1 cellular context compared by ENCODE assay signal in genomic region chr7:128859232-128860157, GRCh38.
TF ChIP-seq lines count a peak whose summit lies in the region.

No MANE protein-coding gene starts in this region.

TF ChIP-seq in K562, 482 proteins besides CTCF, POLR2A, EP300 and RAD21 (continued from another document):
- TF ChIP-seq ZNF407 (IDR thresholded peaks at IDR 0.05; ENCODE audit: low read depth) = 0 out of 2 replicates have a peak, but pooled peaks have one; percentile 0
- TF ChIP-seq COPS2 (conservative IDR thresholded peaks at IDR 0.05) = no peak
- 0 out of 2 replicates have a peak, but pooled peaks have one; percentile 17 for TF ChIP-seq ATF4 (CRISPR knock-in tag; IDR thresholded peaks at IDR 0.05)
- TF ChIP-seq POLR3A (IDR thresholded peaks at IDR 0.05; ENCODE audit: borderline replicate concordance, extremely low read depth, insufficient read depth, insufficient read length) = no peak
- TF ChIP-seq BCL6 (CRISPR knock-in tag; IDR thresholded peaks at IDR 0.05) = no peak
- TF ChIP-seq PRDM10 (IDR thresholded peaks at IDR 0.05; ENCODE audit: partially characterized antibody) = peak; percentile 23
- 0 out of 2 replicates have a peak, but pooled peaks have one; percentile 24 for TF ChIP-seq SREBF1 (IDR thresholded peaks at IDR 0.05; ENCODE audit: borderline replicate concordance, low read depth, low read length)
- no peak for TF ChIP-seq IFI16 (CRISPR knock-in tag; IDR thresholded peaks at IDR 0.05)
- TF ChIP-seq MEF2A (IDR thresholded peaks at IDR 0.05; ENCODE audit: control insufficient read depth, low read depth, low read length) = 0 out of 2 replicates have a peak, but pooled peaks have one; percentile 3
- no peak for TF ChIP-seq CEBPB (tag; IDR thresholded peaks at IDR 0.05)
- TF ChIP-seq ZKSCAN3 (CRISPR knock-in tag; IDR thresholded peaks at IDR 0.05) = no peak
- no peak for TF ChIP-seq ZNF282 (CRISPR knock-in tag; IDR thresholded peaks at IDR 0.05)
